ENCODE assay signal across 29 cellular contexts in genomic region chr3:83477563-83477962, GRCh38.
"Had no signal": no experiment of that assay in that cellular context is flagged by ENCODE, and none has a peak within 500 bp of the region (broad histone marks: within the 10 kb centered on the region; RNA-seq: fewer than 3 reads in every experiment).

No MANE protein-coding gene starts in this region.

- H3K27me3 ChIP-seq: colonic mucosa, esophagus muscularis mucosa, esophagus squamous epithelium, foreskin keratinocyte, gastrocnemius medialis, gastroesophageal sphincter, heart left ventricle, heart right ventricle had no signal

- H3K36me3 ChIP-seq: colonic mucosa, esophagus muscularis mucosa, esophagus squamous epithelium, gastrocnemius medialis, gastroesophageal sphincter, heart left ventricle, heart right ventricle had no signal

- H3K9me3 Mint-ChIP-seq: dendritic cell treated with granulocyte-macrophage colony-stimulating factor and Interleukin-4, amounts not matched to agents 40 ng/mL and 50 ng/mL, for 4 days had no signal

- H3K4me3 ChIP-seq: colonic mucosa, coronary artery, dorsolateral prefrontal cortex, esophagus muscularis mucosa, esophagus squamous epithelium, gastrocnemius medialis, gastroesophageal sphincter, heart left ventricle, heart right ventricle had no signal

- H3K27me3 Mint-ChIP-seq: dendritic cell treated with granulocyte-macrophage colony-stimulating factor and Interleukin-4, amounts not matched to agents 40 ng/mL and 50 ng/mL, for 4 days; effector memory CD8-positive, alpha-beta T cell had no signal

- ATAC-seq: effector memory CD8-positive, alpha-beta T cell; esophagus mucosa; foreskin keratinocyte; gastrocnemius medialis; gastroesophageal sphincter; heart left ventricle; heart right ventricle had no signal

- H3K27ac Mint-ChIP-seq: dendritic cell treated with granulocyte-macrophage colony-stimulating factor and Interleukin-4, amounts not matched to agents 40 ng/mL and 50 ng/mL, for 4 days; effector memory CD8-positive, alpha-beta T cell; endodermal cell had no signal

- H3K4me1 ChIP-seq: colonic mucosa, esophagus muscularis mucosa, esophagus squamous epithelium, foreskin keratinocyte, gastrocnemius medialis, gastroesophageal sphincter, heart left ventricle, heart right ventricle had no signal

- H3K4me1 Mint-ChIP-seq: endodermal cell had no signal

- H3K27ac ChIP-seq: colonic mucosa, coronary artery, dorsolateral prefrontal cortex, epithelial cell of prostate, esophagus muscularis mucosa, esophagus squamous epithelium, foreskin keratinocyte, gastrocnemius medialis, gastroesophageal sphincter, heart left ventricle, heart right ventricle had no signal

- H3K4me3 Mint-ChIP-seq: dendritic cell treated with granulocyte-macrophage colony-stimulating factor and Interleukin-4, amounts not matched to agents 40 ng/mL and 50 ng/mL, for 4 days; effector memory CD8-positive, alpha-beta T cell; endodermal cell had no signal

- FAIRE-seq: colon, endometrium, endothelial cell of umbilical vein, frontal cortex had no signal

- DNase-seq: colonic mucosa; cortex of kidney; dermis blood vessel endothelial cell; dorsolateral prefrontal cortex; effector CD4-positive, alpha-beta T cell; effector CD8-positive, alpha-beta T cell; effector memory CD4-positive, alpha-beta T cell; effector memory CD8-positive, alpha-beta T cell; endodermal cell; erythroblast; esophagus squamous epithelium; foreskin fibroblast; foreskin keratinocyte; foreskin melanocyte; gastrocnemius medialis; glutamatergic neuron; head of caudate nucleus; heart left ventricle; heart right ventricle had no signal

- H3K9me3 ChIP-seq: colonic mucosa, esophagus muscularis mucosa, esophagus squamous epithelium, gastrocnemius medialis, gastroesophageal sphincter had no signal
